Comparison of ENCODE assay signal across 1 cellular context in the genomic region with DNA sequence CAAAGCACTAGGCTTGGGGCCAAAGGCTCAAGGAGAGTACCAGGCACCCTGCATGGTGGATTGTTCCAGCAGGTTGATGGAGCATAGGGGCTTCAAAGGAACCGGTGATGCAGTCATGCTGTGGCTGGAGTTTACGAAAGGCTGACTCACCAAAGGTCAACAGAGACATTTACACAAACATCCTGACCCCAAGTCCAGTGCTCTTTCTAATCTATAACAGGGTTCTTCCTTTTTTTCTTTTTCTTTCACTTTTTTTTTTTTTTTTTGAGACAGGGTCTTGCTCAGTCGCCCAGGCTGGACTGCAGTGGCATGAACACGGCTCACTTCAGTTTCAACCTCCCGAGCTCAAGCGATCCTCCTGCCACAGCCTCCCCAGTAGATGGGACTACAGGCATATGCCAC.
A peak's percentile ranks its signal among the peaks of the same experiment; 100 is the strongest.
TF ChIP-seq lines count a peak whose summit lies in the region.

No MANE protein-coding gene starts in this region.

TF ChIP-seq in HepG2, 621 proteins besides CTCF, POLR2A, EP300 and RAD21 (continued from another document and continues in another):
- TF ChIP-seq ZNF598 (CRISPR knock-in tag; IDR thresholded peaks at IDR 0.05; ENCODE audit: borderline replicate concordance) (no peak), BRD4 (CRISPR knock-in tag; IDR thresholded peaks at IDR 0.05) (no peak), GABPA (IDR thresholded peaks at IDR 0.05; ENCODE audit: low read depth, low read length) (no peak), GABPA (CRISPR knock-in tag; IDR thresholded peaks at IDR 0.05; ENCODE audit: low read depth) (peak; percentile 41; the same call in 1 of the 2 replicates), FLYWCH1 (CRISPR knock-in tag; IDR thresholded peaks at IDR 0.05) (no peak), PHF20 (CRISPR knock-in tag; IDR thresholded peaks at IDR 0.05) (no peak), HDAC1 (CRISPR knock-in tag; IDR thresholded peaks at IDR 0.05) (peak; percentile 74; the same call in 1 of the 2 replicates), RCOR2 (CRISPR knock-in tag; IDR thresholded peaks at IDR 0.05) (peak; percentile 94), ZNF484 (CRISPR knock-in tag; IDR thresholded peaks at IDR 0.05; ENCODE audit: borderline replicate concordance, low read depth) (no peak), KDM2A (CRISPR knock-in tag; IDR thresholded peaks at IDR 0.05; ENCODE audit: borderline replicate concordance, low read depth) (peak; percentile 63; the same call in 1 of the 2 replicates), POLR2G (IDR thresholded peaks at IDR 0.05; ENCODE audit: low read depth, low read length) (no peak), ZNF501 (CRISPR knock-in tag; IDR thresholded peaks at IDR 0.05) (peak; percentile 46; the same call in 1 of the 2 replicates), CCAR2 (optimal IDR thresholded peaks at IDR 0.05; ENCODE audit: low read depth, low read length) (no peak), FIP1L1 (IDR thresholded peaks at IDR 0.05; ENCODE audit: borderline replicate concordance, insufficient read depth, low read depth, low read length) (no peak), ZNF292 (CRISPR knock-in tag; IDR thresholded peaks at IDR 0.05; ENCODE audit: borderline replicate concordance, low read depth) (peak; percentile 92), HMGA1 (CRISPR knock-in tag; conservative IDR thresholded peaks at IDR 0.05) (no peak), ZNF207 (IDR thresholded peaks at IDR 0.05; ENCODE audit: borderline replicate concordance) (no peak), ZNF256 (CRISPR knock-in tag; conservative IDR thresholded peaks at IDR 0.05) (no peak), RFX5 (IDR thresholded peaks at IDR 0.05; ENCODE audit: low read depth, low read length) (no peak), MED13 (CRISPR knock-in tag; IDR thresholded peaks at IDR 0.05) (no peak), KDM1A (CRISPR knock-in tag; IDR thresholded peaks at IDR 0.05) (peak; percentile 91), KAT8 (CRISPR knock-in tag; IDR thresholded peaks at IDR 0.05) (peak; percentile 69; the same call in 1 of the 2 replicates), ZNF777 (CRISPR knock-in tag; IDR thresholded peaks at IDR 0.05) (no peak), ZNF841 (CRISPR knock-in tag; IDR thresholded peaks at IDR 0.05; ENCODE audit: borderline replicate concordance) (no peak), ATF7-NPFF (CRISPR knock-in tag; IDR thresholded peaks at IDR 0.05; ENCODE audit: low read depth) (no peak), RAD51 (IDR thresholded peaks at IDR 0.05; ENCODE audit: borderline replicate concordance) (no peak), ZMYM3 (CRISPR knock-in tag; IDR thresholded peaks at IDR 0.05) (peak; percentile 97), NFYC (CRISPR knock-in tag; IDR thresholded peaks at IDR 0.05) (no peak), GABPB1 (CRISPR knock-in tag; IDR thresholded peaks at IDR 0.05) (peak; percentile 56), ZNF468 (CRISPR knock-in tag; IDR thresholded peaks at IDR 0.05) (no peak), ZFX (CRISPR knock-in tag; IDR thresholded peaks at IDR 0.05; ENCODE audit: low read depth) (0 out of 2 replicates have a peak, but pooled peaks have one; percentile 25), KDM5B (CRISPR knock-in tag; IDR thresholded peaks at IDR 0.05; ENCODE audit: borderline replicate concordance) (no peak), ZNF678 (CRISPR knock-in tag; IDR thresholded peaks at IDR 0.05) (no peak), ELF4 (CRISPR knock-in tag; IDR thresholded peaks at IDR 0.05; ENCODE audit: borderline replicate concordance) (peak; percentile 42; the same call in 1 of the 2 replicates), AGO1 (IDR thresholded peaks at IDR 0.05; ENCODE audit: low read depth, low read length, poor library complexity, severe bottlenecking) (no peak), POLR2AphosphoS2 (IDR thresholded peaks at IDR 0.05; ENCODE audit: low read depth, low read length) (no peak), ARID2 (CRISPR knock-in tag; IDR thresholded peaks at IDR 0.05; ENCODE audit: borderline replicate concordance) (no peak), MTA1 (CRISPR knock-in tag; IDR thresholded peaks at IDR 0.05; ENCODE audit: borderline replicate concordance) (peak; percentile 76)
- TF ChIP-seq, protein P1, sequence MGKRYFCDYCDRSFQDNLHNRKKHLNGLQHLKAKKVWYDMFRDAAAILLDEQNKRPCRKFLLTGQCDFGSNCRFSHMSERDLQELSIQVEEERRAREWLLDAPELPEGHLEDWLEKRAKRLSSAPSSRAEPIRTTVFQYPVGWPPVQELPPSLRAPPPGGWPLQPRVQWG (CRISPR knock-in tag; IDR thresholded peaks at IDR 0.05; ENCODE audit: borderline replicate concordance, low read depth) = no peak
- TF ChIP-seq, protein P2, sequence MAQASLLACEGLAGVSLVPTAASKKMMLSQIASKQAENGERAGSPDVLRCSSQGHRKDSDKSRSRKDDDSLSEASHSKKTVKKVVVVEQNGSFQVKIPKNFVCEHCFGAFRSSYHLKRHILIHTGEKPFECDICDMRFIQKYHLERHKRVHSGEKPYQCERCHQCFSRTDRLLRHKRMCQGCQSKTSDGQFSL (CRISPR knock-in tag; IDR thresholded peaks at IDR 0.05) = no peak
- TF ChIP-seq, protein P3, sequence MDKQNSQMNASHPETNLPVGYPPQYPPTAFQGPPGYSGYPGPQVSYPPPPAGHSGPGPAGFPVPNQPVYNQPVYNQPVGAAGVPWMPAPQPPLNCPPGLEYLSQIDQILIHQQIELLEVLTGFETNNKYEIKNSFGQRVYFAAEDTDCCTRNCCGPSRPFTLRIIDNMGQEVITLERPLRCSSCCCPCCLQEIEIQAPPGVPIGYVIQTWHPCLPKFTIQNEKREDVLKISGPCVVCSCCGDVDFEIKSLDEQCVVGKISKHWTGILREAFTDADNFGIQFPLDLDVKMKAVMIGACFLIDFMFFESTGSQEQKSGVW (CRISPR knock-in tag; IDR thresholded peaks at IDR 0.05; ENCODE audit: borderline replicate concordance) = no peak
- TF ChIP-seq, protein P4, sequence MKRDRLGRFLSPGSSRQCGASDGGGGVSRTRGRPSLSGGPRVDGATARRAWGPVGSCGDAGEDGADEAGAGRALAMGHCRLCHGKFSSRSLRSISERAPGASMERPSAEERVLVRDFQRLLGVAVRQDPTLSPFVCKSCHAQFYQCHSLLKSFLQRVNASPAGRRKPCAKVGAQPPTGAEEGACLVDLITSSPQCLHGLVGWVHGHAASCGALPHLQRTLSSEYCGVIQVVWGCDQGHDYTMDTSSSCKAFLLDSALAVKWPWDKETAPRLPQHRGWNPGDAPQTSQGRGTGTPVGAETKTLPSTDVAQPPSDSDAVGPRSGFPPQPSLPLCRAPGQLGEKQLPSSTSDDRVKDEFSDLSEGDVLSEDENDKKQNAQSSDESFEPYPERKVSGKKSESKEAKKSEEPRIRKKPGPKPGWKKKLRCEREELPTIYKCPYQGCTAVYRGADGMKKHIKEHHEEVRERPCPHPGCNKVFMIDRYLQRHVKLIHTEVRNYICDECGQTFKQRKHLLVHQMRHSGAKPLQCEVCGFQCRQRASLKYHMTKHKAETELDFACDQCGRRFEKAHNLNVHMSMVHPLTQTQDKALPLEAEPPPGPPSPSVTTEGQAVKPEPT (CRISPR knock-in tag; IDR thresholded peaks at IDR 0.05; ENCODE audit: low read depth) = no peak
- TF ChIP-seq, protein P5, sequence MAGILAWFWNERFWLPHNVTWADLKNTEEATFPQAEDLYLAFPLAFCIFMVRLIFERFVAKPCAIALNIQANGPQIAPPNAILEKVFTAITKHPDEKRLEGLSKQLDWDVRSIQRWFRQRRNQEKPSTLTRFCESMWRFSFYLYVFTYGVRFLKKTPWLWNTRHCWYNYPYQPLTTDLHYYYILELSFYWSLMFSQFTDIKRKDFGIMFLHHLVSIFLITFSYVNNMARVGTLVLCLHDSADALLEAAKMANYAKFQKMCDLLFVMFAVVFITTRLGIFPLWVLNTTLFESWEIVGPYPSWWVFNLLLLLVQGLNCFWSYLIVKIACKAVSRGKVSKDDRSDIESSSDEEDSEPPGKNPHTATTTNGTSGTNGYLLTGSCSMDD (CRISPR knock-in tag; IDR thresholded peaks at IDR 0.05) = no peak
- TF ChIP-seq, protein P6, sequence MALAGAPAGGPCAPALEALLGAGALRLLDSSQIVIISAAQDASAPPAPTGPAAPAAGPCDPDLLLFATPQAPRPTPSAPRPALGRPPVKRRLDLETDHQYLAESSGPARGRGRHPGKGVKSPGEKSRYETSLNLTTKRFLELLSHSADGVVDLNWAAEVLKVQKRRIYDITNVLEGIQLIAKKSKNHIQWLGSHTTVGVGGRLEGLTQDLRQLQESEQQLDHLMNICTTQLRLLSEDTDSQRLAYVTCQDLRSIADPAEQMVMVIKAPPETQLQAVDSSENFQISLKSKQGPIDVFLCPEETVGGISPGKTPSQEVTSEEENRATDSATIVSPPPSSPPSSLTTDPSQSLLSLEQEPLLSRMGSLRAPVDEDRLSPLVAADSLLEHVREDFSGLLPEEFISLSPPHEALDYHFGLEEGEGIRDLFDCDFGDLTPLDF (CRISPR knock-in tag; IDR thresholded peaks at IDR 0.05) = no peak
- TF ChIP-seq, protein P7, sequence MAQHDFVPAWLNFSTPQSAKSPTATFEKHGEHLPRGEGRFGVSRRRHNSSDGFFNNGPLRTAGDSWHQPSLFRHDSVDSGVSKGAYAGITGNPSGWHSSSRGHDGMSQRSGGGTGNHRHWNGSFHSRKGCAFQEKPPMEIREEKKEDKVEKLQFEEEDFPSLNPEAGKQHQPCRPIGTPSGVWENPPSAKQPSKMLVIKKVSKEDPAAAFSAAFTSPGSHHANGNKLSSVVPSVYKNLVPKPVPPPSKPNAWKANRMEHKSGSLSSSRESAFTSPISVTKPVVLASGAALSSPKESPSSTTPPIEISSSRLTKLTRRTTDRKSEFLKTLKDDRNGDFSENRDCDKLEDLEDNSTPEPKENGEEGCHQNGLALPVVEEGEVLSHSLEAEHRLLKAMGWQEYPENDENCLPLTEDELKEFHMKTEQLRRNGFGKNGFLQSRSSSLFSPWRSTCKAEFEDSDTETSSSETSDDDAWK (CRISPR knock-in tag; IDR thresholded peaks at IDR 0.05) = no peak
- TF ChIP-seq, protein P8, sequence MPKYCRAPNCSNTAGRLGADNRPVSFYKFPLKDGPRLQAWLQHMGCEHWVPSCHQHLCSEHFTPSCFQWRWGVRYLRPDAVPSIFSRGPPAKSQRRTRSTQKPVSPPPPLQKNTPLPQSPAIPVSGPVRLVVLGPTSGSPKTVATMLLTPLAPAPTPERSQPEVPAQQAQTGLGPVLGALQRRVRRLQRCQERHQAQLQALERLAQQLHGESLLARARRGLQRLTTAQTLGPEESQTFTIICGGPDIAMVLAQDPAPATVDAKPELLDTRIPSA (CRISPR knock-in tag; IDR thresholded peaks at IDR 0.05; ENCODE audit: borderline replicate concordance) = no peak
- TF ChIP-seq, protein P9, sequence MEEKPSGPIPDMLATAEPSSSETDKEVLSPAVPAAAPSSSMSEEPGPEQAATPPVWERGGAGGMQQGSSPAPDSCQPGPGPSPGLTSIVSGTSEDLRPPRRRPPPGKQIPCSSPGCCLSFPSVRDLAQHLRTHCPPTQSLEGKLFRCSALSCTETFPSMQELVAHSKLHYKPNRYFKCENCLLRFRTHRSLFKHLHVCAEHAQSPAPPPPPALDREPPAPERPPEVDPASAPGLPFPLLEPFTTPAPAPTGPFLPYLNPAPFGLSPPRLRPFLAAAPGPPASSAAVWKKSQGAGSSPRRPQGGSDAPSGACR (CRISPR knock-in tag; IDR thresholded peaks at IDR 0.05) = no peak
- TF ChIP-seq, protein P10, sequence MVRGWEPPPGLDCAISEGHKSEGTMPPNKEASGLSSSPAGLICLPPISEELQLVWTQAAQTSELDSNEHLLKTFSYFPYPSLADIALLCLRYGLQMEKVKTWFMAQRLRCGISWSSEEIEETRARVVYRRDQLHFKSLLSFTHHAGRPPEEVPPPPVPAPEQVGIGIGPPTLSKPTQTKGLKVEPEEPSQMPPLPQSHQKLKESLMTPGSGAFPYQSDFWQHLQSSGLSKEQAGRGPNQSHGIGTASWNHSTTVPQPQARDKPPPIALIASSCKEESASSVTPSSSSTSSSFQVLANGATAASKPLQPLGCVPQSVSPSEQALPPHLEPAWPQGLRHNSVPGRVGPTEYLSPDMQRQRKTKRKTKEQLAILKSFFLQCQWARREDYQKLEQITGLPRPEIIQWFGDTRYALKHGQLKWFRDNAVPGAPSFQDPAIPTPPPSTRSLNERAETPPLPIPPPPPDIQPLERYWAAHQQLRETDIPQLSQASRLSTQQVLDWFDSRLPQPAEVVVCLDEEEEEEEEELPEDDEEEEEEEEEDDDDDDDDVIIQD (CRISPR knock-in tag; IDR thresholded peaks at IDR 0.05; ENCODE audit: low read depth) = peak; percentile 65; the same call in 1 of the 2 replicates
- TF ChIP-seq, protein P11, sequence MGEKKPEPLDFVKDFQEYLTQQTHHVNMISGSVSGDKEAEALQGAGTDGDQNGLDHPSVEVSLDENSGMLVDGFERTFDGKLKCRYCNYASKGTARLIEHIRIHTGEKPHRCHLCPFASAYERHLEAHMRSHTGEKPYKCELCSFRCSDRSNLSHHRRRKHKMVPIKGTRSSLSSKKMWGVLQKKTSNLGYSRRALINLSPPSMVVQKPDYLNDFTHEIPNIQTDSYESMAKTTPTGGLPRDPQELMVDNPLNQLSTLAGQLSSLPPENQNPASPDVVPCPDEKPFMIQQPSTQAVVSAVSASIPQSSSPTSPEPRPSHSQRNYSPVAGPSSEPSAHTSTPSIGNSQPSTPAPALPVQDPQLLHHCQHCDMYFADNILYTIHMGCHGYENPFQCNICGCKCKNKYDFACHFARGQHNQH (CRISPR knock-in tag; IDR thresholded peaks at IDR 0.05) = peak; percentile 83
- TF ChIP-seq, protein P12, sequence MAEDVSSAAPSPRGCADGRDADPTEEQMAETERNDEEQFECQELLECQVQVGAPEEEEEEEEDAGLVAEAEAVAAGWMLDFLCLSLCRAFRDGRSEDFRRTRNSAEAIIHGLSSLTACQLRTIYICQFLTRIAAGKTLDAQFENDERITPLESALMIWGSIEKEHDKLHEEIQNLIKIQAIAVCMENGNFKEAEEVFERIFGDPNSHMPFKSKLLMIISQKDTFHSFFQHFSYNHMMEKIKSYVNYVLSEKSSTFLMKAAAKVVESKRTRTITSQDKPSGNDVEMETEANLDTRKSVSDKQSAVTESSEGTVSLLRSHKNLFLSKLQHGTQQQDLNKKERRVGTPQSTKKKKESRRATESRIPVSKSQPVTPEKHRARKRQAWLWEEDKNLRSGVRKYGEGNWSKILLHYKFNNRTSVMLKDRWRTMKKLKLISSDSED (CRISPR knock-in tag; IDR thresholded peaks at IDR 0.05) = no peak
- TF ChIP-seq, protein P13, sequence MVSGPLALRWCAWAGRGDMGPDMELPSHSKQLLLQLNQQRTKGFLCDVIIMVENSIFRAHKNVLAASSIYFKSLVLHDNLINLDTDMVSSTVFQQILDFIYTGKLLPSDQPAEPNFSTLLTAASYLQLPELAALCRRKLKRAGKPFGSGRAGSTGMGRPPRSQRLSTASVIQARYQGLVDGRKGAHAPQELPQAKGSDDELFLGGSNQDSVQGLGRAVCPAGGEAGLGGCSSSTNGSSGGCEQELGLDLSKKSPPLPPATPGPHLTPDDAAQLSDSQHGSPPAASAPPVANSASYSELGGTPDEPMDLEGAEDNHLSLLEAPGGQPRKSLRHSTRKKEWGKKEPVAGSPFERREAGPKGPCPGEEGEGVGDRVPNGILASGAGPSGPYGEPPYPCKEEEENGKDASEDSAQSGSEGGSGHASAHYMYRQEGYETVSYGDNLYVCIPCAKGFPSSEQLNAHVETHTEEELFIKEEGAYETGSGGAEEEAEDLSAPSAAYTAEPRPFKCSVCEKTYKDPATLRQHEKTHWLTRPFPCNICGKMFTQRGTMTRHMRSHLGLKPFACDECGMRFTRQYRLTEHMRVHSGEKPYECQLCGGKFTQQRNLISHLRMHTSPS (CRISPR knock-in tag; IDR thresholded peaks at IDR 0.05; ENCODE audit: low read depth) = no peak
- TF ChIP-seq, protein P14, sequence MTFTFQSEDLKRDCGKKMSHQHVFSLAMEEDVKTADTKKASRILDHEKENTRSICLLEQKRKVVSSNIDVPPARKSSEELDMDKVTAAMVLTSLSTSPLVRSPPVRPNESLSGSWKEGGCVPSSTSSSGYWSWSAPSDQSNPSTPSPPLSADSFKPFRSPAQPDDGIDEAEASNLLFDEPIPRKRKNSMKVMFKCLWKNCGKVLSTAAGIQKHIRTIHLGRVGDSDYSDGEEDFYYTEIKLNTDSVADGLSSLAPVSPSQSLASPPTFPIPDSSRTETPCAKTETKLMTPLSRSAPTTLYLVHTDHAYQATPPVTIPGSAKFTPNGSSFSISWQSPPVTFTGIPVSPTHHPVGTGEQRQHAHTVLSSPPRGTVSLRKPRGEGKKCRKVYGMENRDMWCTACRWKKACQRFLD (CRISPR knock-in tag; IDR thresholded peaks at IDR 0.05; ENCODE audit: borderline replicate concordance) = no peak
